ENCODE assay signal across 13 cellular contexts in genomic region chr1:223233019-223233409, GRCh38.
DNase-seq lines count a peak whose midpoint lies in the region; TF ChIP-seq lines count a peak whose summit lies in the region.
"Had no signal": no experiment of that assay in that cellular context is flagged by ENCODE, and none has a peak within 500 bp of the region (broad histone marks: within the 10 kb centered on the region; RNA-seq: fewer than 3 reads in every experiment).

No MANE protein-coding gene starts in this region.

- no peak for TF ChIP-seq POLR2A in uterus (IDR thresholded peaks at IDR 0.05)

- CTCF ChIA-PET in activated naive CD4-positive, alpha-beta T cell treated with anti-CD3 and anti-CD28 coated beads for 36 hours (lab: Charles Lee), result interaction anchor here (1.0 to 5.9 kb wide), 3 partner anchors 12 to 126 kb away, joined by 3 to 28 read pairs (median 3); no protein-coding TSS in a partner anchor

- no peaks in the 10 kb centered on the region for H3K27me3 ChIP-seq in smooth muscle cell (ENCODE audit: low read depth)
- no peaks in the 10 kb centered on the region for H3K27me3 ChIP-seq in uterus

- no peaks in the 10 kb centered on the region for H3K79me2 ChIP-seq in smooth muscle cell (ENCODE audit: low read depth)

- TF ChIP-seq CTCF in smooth muscle cell (IDR thresholded peaks at IDR 0.05; ENCODE audit: borderline replicate concordance, insufficient read depth, poor library complexity, severe bottlenecking) (no peak), uterus (IDR thresholded peaks at IDR 0.05) (no peak)

- peaks cover 2% of the 10 kb centered on the region for H3K36me3 Mint-ChIP-seq in activated naive CD4-positive, alpha-beta T cell treated with anti-CD3 and anti-CD28 coated beads, Interleukin-2, amount 50 U/mL, for 24 hours
- no peaks in the 10 kb centered on the region for H3K36me3 Mint-ChIP-seq in activated naive CD4-positive, alpha-beta T cell treated with anti-CD3 and anti-CD28 coated beads for 36 hours (ENCODE audit: low read depth)
- H3K36me3 Mint-ChIP-seq: mesothelial cell of epicardium had no signal

- H3K4me3 ChIP-seq in smooth muscle cell (no peak overlapping the region), uterus (no peak overlapping the region)
- H3K4me3 ChIP-seq: HAP-1 had no signal

- no peak overlapping the region for H2AFZ ChIP-seq in smooth muscle cell (ENCODE audit: low read depth)

- H3K36me3 ChIP-seq in smooth muscle cell (ENCODE audit: low read depth) (no peaks in the 10 kb centered on the region), uterus (no peaks in the 10 kb centered on the region)
- H3K36me3 ChIP-seq: HAP-1 had no signal

- peaks cover 4% of the 10 kb centered on the region for H3K9me3 ChIP-seq in smooth muscle cell (replicated peaks; ENCODE audit: low read depth)
- peaks cover 0 to under 1% of the 10 kb centered on the region in 2 donors for H3K9me3 ChIP-seq in uterus
- H3K9me3 ChIP-seq: HAP-1 had no signal

- H3K4me1 ChIP-seq in smooth muscle cell (ENCODE audit: low read depth) (peaks cover 31% of the 10 kb centered on the region), uterus (no peaks in the 10 kb centered on the region)
- H3K4me1 ChIP-seq: HAP-1 had no signal

- H3K27ac ChIP-seq in smooth muscle cell (ENCODE audit: low read depth) (peak overlapping the region; percentile 84), uterus (no peak overlapping the region)
- H3K27ac ChIP-seq: KMS-11 had no signal

- H3K9me3 Mint-ChIP-seq in activated naive CD4-positive, alpha-beta T cell treated with anti-CD3 and anti-CD28 coated beads, Interleukin-2, amount 50 U/mL, for 24 hours, result peaks cover 12% of the 10 kb centered on the region
- peaks cover 8% of the 10 kb centered on the region for H3K9me3 Mint-ChIP-seq in activated naive CD4-positive, alpha-beta T cell treated with anti-CD3 and anti-CD28 coated beads for 36 hours

- peak overlapping the region; percentile 36 for H3K9ac ChIP-seq in smooth muscle cell (ENCODE audit: low read depth)
- H3K9ac ChIP-seq: KMS-11 had no signal

- peaks cover 80% of the 10 kb centered on the region for H3K4me1 Mint-ChIP-seq in activated naive CD4-positive, alpha-beta T cell treated with anti-CD3 and anti-CD28 coated beads, Interleukin-2, amount 50 U/mL, for 24 hours
- peaks cover 66% of the 10 kb centered on the region for H3K4me1 Mint-ChIP-seq in activated naive CD4-positive, alpha-beta T cell treated with anti-CD3 and anti-CD28 coated beads for 36 hours (ENCODE audit: low read depth)

- H3K4me3 Mint-ChIP-seq in activated naive CD4-positive, alpha-beta T cell treated with anti-CD3 and anti-CD28 coated beads, Interleukin-2, amount 50 U/mL, for 24 hours, result peak overlapping the region; percentile 23
- no peak overlapping the region for H3K4me3 Mint-ChIP-seq in activated naive CD4-positive, alpha-beta T cell treated with anti-CD3 and anti-CD28 coated beads for 36 hours
- H3K4me3 Mint-ChIP-seq: activated T-cell treated with anti-CD3 and anti-CD28 coated beads, Interleukin-2, amount 50 U/mL, for 24 hours; mesothelial cell of epicardium had no signal

- H3K27ac Mint-ChIP-seq in activated naive CD4-positive, alpha-beta T cell treated with anti-CD3 and anti-CD28 coated beads, Interleukin-2, amount 50 U/mL, for 24 hours, result peak overlapping the region; percentile 82
- H3K27ac Mint-ChIP-seq in activated naive CD4-positive, alpha-beta T cell treated with anti-CD3 and anti-CD28 coated beads for 36 hours, result no peak overlapping the region

- H3K27me3 Mint-ChIP-seq in activated naive CD4-positive, alpha-beta T cell treated with anti-CD3 and anti-CD28 coated beads, Interleukin-2, amount 50 U/mL, for 24 hours, result no peaks in the 10 kb centered on the region
- no peaks in the 10 kb centered on the region for H3K27me3 Mint-ChIP-seq in activated naive CD4-positive, alpha-beta T cell treated with anti-CD3 and anti-CD28 coated beads for 36 hours (ENCODE audit: low read depth)
- H3K27me3 Mint-ChIP-seq: activated T-cell treated with anti-CD3 and anti-CD28 coated beads, Interleukin-2, amount 50 U/mL, for 24 hours had no signal

- H3K4me2 ChIP-seq in smooth muscle cell, result peak overlapping the region; percentile 47
- H3K4me2 ChIP-seq: KMS-11 had no signal

- H4K20me1 ChIP-seq in smooth muscle cell (ENCODE audit: low read depth), result no peaks in the 10 kb centered on the region

- intact Hi-C loops in activated naive CD4-positive, alpha-beta T cell treated with anti-CD3 and anti-CD28 coated beads for 36 hours (cut with micrococcal nuclease), result loop anchor here (1.0 to 5.0 kb wide), 4 partner anchors 11 to 599 kb away; partner anchors contain the start of gene SUSD4
- intact Hi-C loops in uterus (cut with DNase I; ENCODE audit: low total_unique reads), result no loop called here

- 68% methylated on average over 3 of the region's 3 CpGs for WGBS in smooth muscle cell (ENCODE audit: low lambda C conversion rate)

- DNase-seq in activated naive CD4-positive, alpha-beta T cell treated with anti-CD3 and anti-CD28 coated beads for 36 hours, result no peak
- DNase-seq in NCI-H748 treated with DMSO at 0.1 percent for 48 hours (lab: John Stamatoyannopoulos, UW), result peak; percentile 18
- peak; percentile 4 for DNase-seq in dermis blood vessel endothelial cell
- DNase-seq in smooth muscle cell (lab: John Stamatoyannopoulos, UW; ENCODE audit: unreplicated experiment), result no peak
- DNase-seq in uterus, result no peak
- DNase-seq in SKM-1 treated with dmso at 0.1 percent for 144 hours (lab: John Stamatoyannopoulos, UW; ENCODE audit: unreplicated experiment), result no peak
- no peak for DNase-seq in iPS-NIHi11 (ENCODE audit: low spot score)
- DNase-seq: activated CD4-positive, CD25-positive, alpha-beta regulatory T cell treated with anti-CD3 and anti-CD28 coated beads, Interleukin-2, amount 50 U/mL, for 72 hours; activated T-cell treated with anti-CD3 and anti-CD28 coated beads, Interleukin-2, amount 50 U/mL, for 24 hours had no signal

- H3F3A ChIP-seq in smooth muscle cell (ENCODE audit: low read depth), result peaks cover 7% of the 10 kb centered on the region

Comparison
In these comparisons a context has a peak if more than half of its experiments do, and no peak if none do; other contexts are left out.
1. DNase-seq: peak in NCI-H748 treated with DMSO at 0.1 percent for 48 hours (single experiment) and dermis blood vessel endothelial cell (single experiment); none in activated naive CD4-positive, alpha-beta T cell treated with anti-CD3 and anti-CD28 coated beads for 36 hours (single experiment), smooth muscle cell (single experiment), uterus (0 of 2), SKM-1 treated with dmso at 0.1 percent for 144 hours (single experiment) and iPS-NIHi11 (single experiment).